ENCODE assay signal across 12 cellular contexts in genomic region chr5:126543660-126544059, GRCh38.
"Had no signal": no experiment of that assay in that cellular context is flagged by ENCODE, and none has a peak within 500 bp of the region (broad histone marks: within the 10 kb centered on the region; RNA-seq: fewer than 3 reads in every experiment).

No MANE protein-coding gene starts in this region.

- H3K27me3 Mint-ChIP-seq: activated CD8-positive, alpha-beta T cell treated with anti-CD3 and anti-CD28 coated beads for 36 hours; activated naive CD8-positive, alpha-beta T cell treated with anti-CD3 and anti-CD28 coated beads for 36 hours; activated T-helper 17 cell treated with anti-CD3 and anti-CD28 coated beads, Interleukin-2, amount 50 U/mL, for 72 hours; memory B cell had no signal

- H3K4me1 Mint-ChIP-seq: activated CD4-positive, alpha-beta T cell treated with anti-CD3 and anti-CD28 coated beads, Interleukin-2, amount 10 ng/mL, durations not matched to agents 24 days and 14 days; activated naive CD8-positive, alpha-beta T cell treated with anti-CD3 and anti-CD28 coated beads for 36 hours; activated T-helper 17 cell treated with anti-CD3 and anti-CD28 coated beads, Interleukin-2, amount 50 U/mL, for 72 hours; memory B cell; naive thymus-derived CD4-positive, alpha-beta T cell had no signal

- H3K4me3 ChIP-seq: dorsolateral prefrontal cortex, left lung, thyroid gland had no signal

- H3K27ac ChIP-seq: epithelial cell of prostate, left lung, thyroid gland had no signal

- H3K27ac Mint-ChIP-seq: activated CD4-positive, alpha-beta T cell treated with anti-CD3 and anti-CD28 coated beads, Interleukin-2, amount 10 ng/mL, durations not matched to agents 24 days and 14 days; activated CD8-positive, alpha-beta T cell treated with anti-CD3 and anti-CD28 coated beads for 36 hours; activated naive CD8-positive, alpha-beta T cell treated with anti-CD3 and anti-CD28 coated beads for 36 hours; activated T-helper 17 cell treated with anti-CD3 and anti-CD28 coated beads, Interleukin-2, amount 50 U/mL, for 72 hours; memory B cell had no signal

- H3K27me3 ChIP-seq: dorsolateral prefrontal cortex, left lung, thyroid gland had no signal

- H3K9me3 Mint-ChIP-seq: activated CD4-positive, alpha-beta T cell treated with anti-CD3 and anti-CD28 coated beads, Interleukin-2, amount 10 ng/mL, durations not matched to agents 24 days and 14 days; activated CD8-positive, alpha-beta T cell treated with anti-CD3 and anti-CD28 coated beads for 36 hours; activated naive CD8-positive, alpha-beta T cell treated with anti-CD3 and anti-CD28 coated beads for 36 hours; activated T-helper 17 cell treated with anti-CD3 and anti-CD28 coated beads, Interleukin-2, amount 50 U/mL, for 72 hours; memory B cell had no signal

- H3K9me3 ChIP-seq: left lung, thyroid gland had no signal

- DNase-seq: activated CD4-positive, CD25-positive, alpha-beta regulatory T cell; left lung; T1000 had no signal

- H3K36me3 Mint-ChIP-seq: activated naive CD8-positive, alpha-beta T cell treated with anti-CD3 and anti-CD28 coated beads for 36 hours; memory B cell had no signal

- H3K4me3 Mint-ChIP-seq: activated CD4-positive, alpha-beta T cell treated with anti-CD3 and anti-CD28 coated beads, Interleukin-2, amount 10 ng/mL, durations not matched to agents 24 days and 14 days; activated CD8-positive, alpha-beta T cell treated with anti-CD3 and anti-CD28 coated beads for 36 hours; activated naive CD8-positive, alpha-beta T cell treated with anti-CD3 and anti-CD28 coated beads for 36 hours; activated T-helper 17 cell treated with anti-CD3 and anti-CD28 coated beads, Interleukin-2, amount 50 U/mL, for 72 hours; memory B cell; naive thymus-derived CD4-positive, alpha-beta T cell had no signal
